Comparison of ENCODE assay signal across 9 cellular contexts in the genomic region with DNA sequence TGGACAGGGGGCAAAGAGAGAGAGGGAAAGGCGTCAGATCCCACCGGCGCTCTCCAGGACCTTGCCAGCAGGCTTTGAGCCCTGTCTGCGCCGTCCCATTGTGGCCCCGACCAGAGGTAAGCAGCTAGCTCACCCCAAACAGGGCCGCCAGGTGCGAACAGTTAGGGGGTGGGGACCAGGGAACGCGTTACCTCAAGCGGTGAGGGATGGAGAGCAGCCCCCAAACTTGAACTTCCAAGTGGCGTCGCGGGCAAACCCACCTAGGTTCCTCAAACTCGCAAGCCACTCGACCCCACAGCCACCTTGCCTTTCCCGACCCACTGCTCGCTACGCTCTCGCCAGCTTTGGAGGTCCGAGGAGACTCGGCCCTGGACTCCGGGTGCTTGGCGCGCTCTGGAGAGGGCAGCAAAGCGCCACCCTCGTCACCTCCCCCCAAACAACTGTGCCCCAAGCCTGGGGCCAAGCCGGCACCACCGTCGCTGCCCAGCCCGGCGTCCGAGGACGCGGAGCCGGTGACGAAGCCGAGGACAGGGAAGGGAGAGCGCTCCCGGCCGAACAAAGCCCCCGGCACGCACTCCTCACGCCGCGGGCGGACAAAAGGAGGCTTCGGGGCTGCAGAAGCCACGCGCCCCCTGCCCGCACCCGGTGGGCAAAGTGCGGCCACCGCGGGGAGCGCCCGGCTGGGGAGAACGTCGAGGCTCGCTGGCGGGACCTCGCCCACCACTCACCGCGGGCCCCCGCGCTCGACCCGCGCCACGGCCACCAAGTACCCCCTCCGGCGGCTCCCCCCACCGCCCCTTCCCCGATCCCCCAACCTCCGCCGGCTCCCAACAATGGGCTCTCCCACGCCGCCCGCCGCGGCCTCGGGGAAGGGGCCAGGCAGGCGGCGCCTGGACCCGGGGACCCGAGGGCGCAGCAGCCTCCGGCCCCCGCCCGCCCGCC. TPM values are rescaled to one million over a fixed set of nuclear protein-coding genes. Genes with fewer than 3 reads are reported as not detected.
DNase-seq lines count a peak whose midpoint lies in the region; ATAC-seq, FAIRE-seq and TF ChIP-seq lines count a peak whose summit lies in the region.
"Had no signal": no experiment of that assay in that cellular context is flagged by ENCODE, and none has a peak within 500 bp of the region (broad histone marks: within the 10 kb centered on the region; RNA-seq: fewer than 3 reads in every experiment).

No MANE protein-coding gene starts in this region.

- no peak overlapping the region for H3K27ac Mint-ChIP-seq in stimulated activated naive B cell treated with anti-CD40 and anti-IgM and Interleukin-4, amounts not matched to agents 10 μg/mL and 1 μg/mL and 100 μg/mL, for 72 hours

- peak overlapping the region; percentile 35; the same call in 1 of the 2 replicates for H3K9ac ChIP-seq in MM.1S (ENCODE audit: low read length)
- peak overlapping the region; percentile 60; the same call in 1 of the 2 replicates for H3K9ac ChIP-seq in GM12878 (ENCODE audit: control insufficient read depth, insufficient read depth, low read length)
- H3K9ac ChIP-seq in kidney (ENCODE audit: low read length in 2 of 2), result peak overlapping the region; percentile 60 to 63

- in situ Hi-C loops in GM12878 (cut with MboI), result no loop called here

- peaks cover 48 to 68% of the 10 kb centered on the region in 2 donors for H3K4me1 Mint-ChIP-seq in stimulated activated naive B cell treated with anti-CD40 and anti-IgM and Interleukin-4, amounts not matched to agents 10 μg/mL and 1 μg/mL and 100 μg/mL, for 72 hours

- peaks cover 8% of the 10 kb centered on the region; the same call in 1 of the 2 replicates for H3K36me3 ChIP-seq in MM.1S (replicated peaks; ENCODE audit: insufficient read depth, low read length)
- H3K36me3 ChIP-seq in GM12878 (ENCODE audit: control insufficient read depth in 2 of 2, insufficient read depth in 2 of 2, low read length in 1 of 2), result peaks cover 0 to 18% of the 10 kb centered on the region in 2 experiments; a peak in 3 of 4 replicates
- H3K36me3 ChIP-seq in kidney (ENCODE audit: control insufficient read depth in 1 of 2, insufficient read depth in 2 of 2, low read length in 2 of 2), result peaks cover 6 to 15% of the 10 kb centered on the region in 2 donors

- no peaks in the 10 kb centered on the region for H3K27me3 Mint-ChIP-seq in stimulated activated naive B cell treated with anti-CD40 and anti-IgM and Interleukin-4, amounts not matched to agents 10 μg/mL and 1 μg/mL and 100 μg/mL, for 72 hours

- no peak overlapping the region for H3K27ac ChIP-seq in MM.1S (ENCODE audit: low read length)
- peak overlapping the region; percentile 29 for H3K27ac ChIP-seq in GM12878 (ENCODE audit: control insufficient read depth, insufficient read depth)
- H3K27ac ChIP-seq in kidney (ENCODE audit: low read depth in 2 of 2, low read length in 2 of 2), result peak overlapping the region; percentile 17 to 33

- H3K36me3 Mint-ChIP-seq in stimulated activated naive B cell treated with anti-CD40 and anti-IgM and Interleukin-4, amounts not matched to agents 10 μg/mL and 1 μg/mL and 100 μg/mL, for 72 hours, result peaks cover 0 to 18% of the 10 kb centered on the region in 2 donors

- SMC1A ChIA-PET in GM12878 (lab: Charles Lee; ENCODE audit: uncharacterized antibody, unreplicated experiment), result interaction anchor here (0.7 to 2.0 kb wide), 7 partner anchors 47 to 224 kb away, joined by 3 to 7 read pairs (median 3); no protein-coding TSS in a partner anchor

- H3K79me2 ChIP-seq in MM.1S (ENCODE audit: low read length) (peaks cover 44% of the 10 kb centered on the region), GM12878 (ENCODE audit: control insufficient read depth, insufficient read depth, low read length) (peaks cover 31% of the 10 kb centered on the region)

- no peaks in the 10 kb centered on the region for H3K9me3 ChIP-seq in MM.1S (replicated peaks; ENCODE audit: insufficient read depth, low read length)
- H3K9me3 ChIP-seq in GM12878 (replicated peaks; ENCODE audit: control insufficient read depth, insufficient read depth, low read length), result no peaks in the 10 kb centered on the region
- H3K9me3 ChIP-seq in kidney (ENCODE audit: control insufficient read depth in 1 of 2, low read length in 2 of 2), result no peaks in the 10 kb centered on the region

- no peak for TF ChIP-seq EP300 in GM12878 (IDR thresholded peaks at IDR 0.05; ENCODE audit: borderline replicate concordance in 1 of 2, control insufficient read depth in 1 of 2, low read depth in 2 of 2, low read length in 2 of 2)

- TF ChIP-seq POLR2A in GM12878 (IDR thresholded peaks at IDR 0.05; ENCODE audit: low read depth, low read length), result no peak

- DNase-seq in DMS53 (lab: John Stamatoyannopoulos, UW) (peak; percentile 55), DMS53 treated with DMSO at 0.1 percent for 48 hours (lab: John Stamatoyannopoulos, UW; ENCODE audit: unreplicated experiment) (no peak), MM.1S (no peak), GM12878 (ENCODE audit: low read depth, low spot score) (no peak), kidney (peak; percentile 85), H4 (ENCODE audit: low spot score) (no peak), NCI-H187 treated with DMSO at 0.1 percent for 48 hours (lab: John Stamatoyannopoulos, UW) (no peak)
- DNase-seq in stimulated activated naive B cell treated with anti-CD40 and anti-IgM and Interleukin-4, amounts not matched to agents 10 μg/mL and 1 μg/mL and 100 μg/mL, for 72 hours, result peak; percentile 1

- H3K4me1 ChIP-seq in MM.1S (ENCODE audit: low read length) (peaks cover 24% of the 10 kb centered on the region), GM12878 (ENCODE audit: control insufficient read depth, insufficient read depth, low read length) (peaks cover 38% of the 10 kb centered on the region), kidney (ENCODE audit: control insufficient read depth in 1 of 2, insufficient read depth in 1 of 2, low read depth in 1 of 2, low read length in 2 of 2) (peaks cover 18 to 38% of the 10 kb centered on the region in 2 donors)

- POLR2A ChIA-PET in GM12878 (lab: Charles Lee), result interaction anchor here (0.6 to 1.0 kb wide), 4 partner anchors 28 to 439 kb away, joined by 3 to 4 read pairs (median 3); no protein-coding TSS in a partner anchor

- H2AFZ ChIP-seq in MM.1S (ENCODE audit: low read length) (no peak overlapping the region), GM12878 (ENCODE audit: control insufficient read depth, low read depth, low read length) (peak overlapping the region; percentile 1; the same call in 1 of the 2 replicates)

- RAD21 ChIA-PET in GM12878 (lab: Charles Lee; ENCODE audit: unreplicated experiment), result interaction anchor here (1.1 to 2.5 kb wide), 5 partner anchors 24 to 460 kb away, joined by 3 to 25 read pairs (median 3); partner anchors contain the start of gene IFT25

- CTCF ChIA-PET in GM12878 (lab: Yijun Ruan, JAX), result interaction anchor here (0.6 to 1.8 kb wide), 6 partner anchors 18 to 395 kb away, joined by 3 to 10 read pairs (median 4); partner anchors contain the start of gene TTC22

- no peak for TF ChIP-seq RAD21 in GM12878 (IDR thresholded peaks at IDR 0.05; ENCODE audit: insufficient read depth, low read depth, low read length)

- H3K4me3 Mint-ChIP-seq in stimulated activated naive B cell treated with anti-CD40 and anti-IgM and Interleukin-4, amounts not matched to agents 10 μg/mL and 1 μg/mL and 100 μg/mL, for 72 hours, result peak overlapping the region; percentile 78

- no peaks in the 10 kb centered on the region for H3K9me3 Mint-ChIP-seq in stimulated activated naive B cell treated with anti-CD40 and anti-IgM and Interleukin-4, amounts not matched to agents 10 μg/mL and 1 μg/mL and 100 μg/mL, for 72 hours

- peak overlapping the region; percentile 68 for H3K4me3 ChIP-seq in MM.1S (ENCODE audit: low read length)
- H3K4me3 ChIP-seq in GM12878, result peak overlapping the region; percentile 96
- peak overlapping the region; percentile 66 to 76 for H3K4me3 ChIP-seq in kidney (ENCODE audit: low read length in 2 of 2)

- intact Hi-C loops in GM12878 (cut with micrococcal nuclease; ENCODE audit: unreplicated experiment), result loop anchor here (2.0 to 5.0 kb wide), 6 partner anchors 28 to 407 kb away; partner anchors contain the start of genes CYB5RL and MRPL37
- intact Hi-C loops in kidney (cut with DNase I), result loop anchor here (5.0 to 10.0 kb wide), 2 partner anchors 82 to 140 kb away; no protein-coding TSS in a partner anchor

- H3K4me2 ChIP-seq in MM.1S (ENCODE audit: low read depth, low read length) (peak overlapping the region; percentile 94), GM12878 (ENCODE audit: control insufficient read depth, insufficient read depth) (peak overlapping the region; percentile 96)

- H3F3A ChIP-seq in MM.1S (ENCODE audit: insufficient read depth, low read length), result peaks cover 24% of the 10 kb centered on the region

- no peaks in the 10 kb centered on the region for H3K27me3 ChIP-seq in MM.1S (replicated peaks; ENCODE audit: insufficient read depth, low read length)
- no peaks in the 10 kb centered on the region for H3K27me3 ChIP-seq in GM12878 (replicated peaks in 1 of 2; ENCODE audit: control insufficient read depth in 2 of 2, insufficient read depth in 2 of 2, low read length in 1 of 2)

- H4K20me1 ChIP-seq in MM.1S (ENCODE audit: insufficient read depth, low read length) (no peaks in the 10 kb centered on the region), GM12878 (ENCODE audit: control insufficient read depth, insufficient read depth) (no peaks in the 10 kb centered on the region)

- FAIRE-seq in GM12878 (lab: Jason Lieb, UNC) (no peak), kidney (lab: Jason Lieb, UNC) (no peak)
- FAIRE-seq: A204.1 had no signal

- peak; percentile 17; the same call in 2 of the 3 replicates for ATAC-seq in GM12878
- ATAC-seq in stimulated activated naive B cell treated with anti-CD40 and anti-IgM and Interleukin-4, amounts not matched to agents 10 μg/mL and 1 μg/mL and 100 μg/mL, for 72 hours (replicated peaks), result no peak

- 4% methylated on average over 73 of the region's 91 CpGs for WGBS in GM12878 (ENCODE audit: insufficient coverage, insufficient replicate concordance, low lambda C conversion rate, missing lambda C conversion rate)

- BruUV-seq in GM12878 (replicated peaks; lab: Mats Ljungman, UMichigan), result no TSS peak

- H3K9me2 ChIP-seq in MM.1S (replicated peaks; ENCODE audit: insufficient read depth, low read length), result no peaks in the 10 kb centered on the region

- no peak for TF ChIP-seq CTCF in MM.1S (IDR thresholded peaks at IDR 0.05; ENCODE audit: low read length)
- TF ChIP-seq CTCF in GM12878 (IDR thresholded peaks at IDR 0.05 in 2 of 3, conservative IDR thresholded peaks at IDR 0.05 in 1 of 3; ENCODE audit: control insufficient read depth in 2 of 3, extremely low read depth in 1 of 3, insufficient read depth in 1 of 3, low read depth in 3 of 3, low read length in 3 of 3), result peak in 2 of 3 experiments; percentile 4 to 34; a peak in 2 of 6 replicates
- TF ChIP-seq CTCF in kidney (IDR thresholded peaks at IDR 0.05; ENCODE audit: borderline replicate concordance, extremely low read depth, insufficient read depth), result no peak

RNA-seq across cellular contexts. Expression of gene SSBP3, which starts 1.0 kb away (rescaled TPM):
- total RNA-seq in GM12878 (2013; cell fraction: nucleolus; rRNA removed), result 27.4 and 27.5 TPM in 2 replicates
- total RNA-seq in GM12878 (2014; rRNA removed) (15.8 and 16.1 TPM in 2 replicates), GM12878 (2014; rRNA removed; fragmentation: Illumina TruSeq; extraction: Trizol) (16.7 and 21.5 TPM in 2 replicates), GM12878 (2021) (50.4 and 51.7 TPM in 2 replicates), kidney (49.6 TPM)
- 10.0 TPM for polyA plus RNA-seq in GM12878 (2011; ENCODE audit: low read depth)
- polyA plus RNA-seq in GM12878 (2011; rRNA removed) (8.1 and 18.0 TPM in 2 replicates), GM12878 (2014; fragmentation: Illumina TruSeq; extraction: Trizol) (38.8 and 40.3 TPM in 2 replicates), GM12878 (2014; fragmentation: Nextera tagmentation; extraction: Ambion mirVana) (1 to 10 TPM; 4.1 to 7.9 TPM), GM12878 (2014; rRNA removed) (30.1 and 41.9 TPM in 2 replicates), GM12878 (2016; fragmentation: Nextera tagmentation; extraction: Ambion mirVana) (1 to 10 TPM; 6.4 to 6.6 TPM), kidney (ENCODE audit: insufficient read depth, low read depth, low replicate concordance) (33.3 TPM)
- polyA plus RNA-seq in GM12878 (2011; cell fraction: cytosol; rRNA removed), result 15.5 and 16.6 TPM in 2 replicates
- 31.4 and 44.2 TPM in 2 replicates for polyA plus RNA-seq in GM12878 (2011; cell fraction: nucleus; rRNA removed)
- polyA plus RNA-seq in GM12878 (2012), result 22.0 and 30.8 TPM in 2 replicates
- 9.3 and 10.4 TPM in 2 replicates for polyA minus RNA-seq in GM12878 (2011; rRNA and poly(A)+ RNA removed)
- polyA minus RNA-seq in GM12878 (2011; cell fraction: cytosol; rRNA and poly(A)+ RNA removed), result 7.1 and 10.2 TPM in 2 replicates
- polyA minus RNA-seq in GM12878 (2011; cell fraction: nucleus; rRNA and poly(A)+ RNA removed), result 3.7 and 11.5 TPM in 2 replicates
- 13.6 and 13.7 TPM in 2 replicates for total RNA-seq in H4 (2014; rRNA removed; shearing (Covaris generic))

Comparison
In these comparisons a context has a peak if more than half of its experiments do, and no peak if none do; other contexts are left out.
1. DNase-seq: peak in DMS53 (single experiment), kidney (single experiment) and stimulated activated naive B cell treated with anti-CD40 and anti-IgM and Interleukin-4, amounts not matched to agents 10 μg/mL and 1 μg/mL and 100 μg/mL, for 72 hours (single experiment); none in DMS53 treated with DMSO at 0.1 percent for 48 hours (single experiment), MM.1S (single experiment), GM12878 (single experiment), H4 (single experiment) and NCI-H187 treated with DMSO at 0.1 percent for 48 hours (single experiment).
2. CTCF ChIP-seq: peak in GM12878 (2 of 3); none in MM.1S (single experiment) and kidney (single experiment).
3. Peak in every context shown above with its lines, with median percentiles within 50 percentile points of each other: H3K4me3 ChIP-seq and H3K9ac ChIP-seq.